ENCODE assay signal across 2 cellular contexts in the genomic region with DNA sequence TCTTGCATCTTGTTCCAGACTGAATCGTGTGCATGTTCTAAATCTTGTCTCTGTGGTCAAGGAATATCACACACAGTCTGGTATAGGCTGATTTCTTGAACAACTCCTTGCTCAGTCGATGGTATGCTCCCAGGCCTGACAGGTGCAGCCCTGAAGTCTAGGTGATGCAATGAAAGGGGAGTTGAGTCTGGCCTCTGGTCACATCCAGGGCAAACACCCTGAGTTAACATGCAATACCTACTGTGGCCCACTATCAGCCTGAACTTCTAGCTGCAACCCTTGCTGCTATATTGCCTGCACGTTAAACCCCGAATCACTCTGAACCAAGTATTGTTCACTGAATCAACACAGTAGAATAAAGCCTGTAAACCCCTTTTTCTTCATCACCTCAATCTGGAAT.
TF ChIP-seq lines count a peak whose summit lies in the region.

No MANE protein-coding gene starts in this region.

TF ChIP-seq in HepG2, 621 proteins besides CTCF, POLR2A, EP300 and RAD21:
- TF ChIP-seq, protein P1, sequence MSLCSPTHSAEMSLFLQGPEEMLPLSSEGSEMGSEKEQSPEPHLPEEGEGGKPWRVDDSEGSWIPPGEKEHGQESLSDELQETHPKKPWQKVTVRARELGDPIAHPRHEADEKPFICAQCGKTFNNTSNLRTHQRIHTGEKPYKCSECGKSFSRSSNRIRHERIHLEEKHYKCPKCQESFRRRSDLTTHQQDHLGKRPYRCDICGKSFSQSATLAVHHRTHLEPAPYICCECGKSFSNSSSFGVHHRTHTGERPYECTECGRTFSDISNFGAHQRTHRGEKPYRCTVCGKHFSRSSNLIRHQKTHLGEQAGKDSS (CRISPR knock-in tag; IDR thresholded peaks at IDR 0.05; ENCODE audit: borderline replicate concordance, low read depth) = no peak
- no peak for TF ChIP-seq HDAC1 (CRISPR knock-in tag; IDR thresholded peaks at IDR 0.05)
- TF ChIP-seq THAP11 (CRISPR knock-in tag; IDR thresholded peaks at IDR 0.05) = no peak
- TF ChIP-seq ZSCAN25 (CRISPR knock-in tag; IDR thresholded peaks at IDR 0.05) = no peak
- TF ChIP-seq, protein P2, sequence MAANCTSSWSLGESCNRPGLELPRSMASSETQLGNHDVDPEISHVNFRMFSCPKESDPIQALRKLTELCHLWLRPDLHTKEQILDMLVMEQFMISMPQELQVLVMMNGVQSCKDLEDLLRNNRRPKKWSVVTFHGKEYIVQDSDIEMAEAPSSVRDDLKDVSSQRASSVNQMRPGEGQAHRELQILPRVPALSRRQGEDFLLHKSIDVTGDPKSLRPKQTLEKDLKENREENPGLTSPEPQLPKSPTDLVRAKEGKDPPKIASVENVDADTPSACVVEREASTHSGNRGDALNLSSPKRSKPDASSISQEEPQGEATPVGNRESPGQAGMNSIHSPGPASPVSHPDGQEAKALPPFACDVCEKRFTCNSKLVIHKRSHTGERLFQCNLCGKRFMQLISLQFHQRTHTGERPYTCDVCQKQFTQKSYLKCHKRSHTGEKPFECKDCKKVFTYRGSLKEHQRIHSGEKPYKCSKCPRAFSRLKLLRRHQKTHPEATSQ (CRISPR knock-in tag; IDR thresholded peaks at IDR 0.05; ENCODE audit: borderline replicate concordance) = no peak
- TF ChIP-seq, protein P3, sequence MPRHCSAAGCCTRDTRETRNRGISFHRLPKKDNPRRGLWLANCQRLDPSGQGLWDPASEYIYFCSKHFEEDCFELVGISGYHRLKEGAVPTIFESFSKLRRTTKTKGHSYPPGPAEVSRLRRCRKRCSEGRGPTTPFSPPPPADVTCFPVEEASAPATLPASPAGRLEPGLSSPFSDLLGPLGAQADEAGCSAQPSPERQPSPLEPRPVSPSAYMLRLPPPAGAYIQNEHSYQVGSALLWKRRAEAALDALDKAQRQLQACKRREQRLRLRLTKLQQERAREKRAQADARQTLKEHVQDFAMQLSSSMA (CRISPR knock-in tag; IDR thresholded peaks at IDR 0.05) = no peak
- TF ChIP-seq, protein P4, sequence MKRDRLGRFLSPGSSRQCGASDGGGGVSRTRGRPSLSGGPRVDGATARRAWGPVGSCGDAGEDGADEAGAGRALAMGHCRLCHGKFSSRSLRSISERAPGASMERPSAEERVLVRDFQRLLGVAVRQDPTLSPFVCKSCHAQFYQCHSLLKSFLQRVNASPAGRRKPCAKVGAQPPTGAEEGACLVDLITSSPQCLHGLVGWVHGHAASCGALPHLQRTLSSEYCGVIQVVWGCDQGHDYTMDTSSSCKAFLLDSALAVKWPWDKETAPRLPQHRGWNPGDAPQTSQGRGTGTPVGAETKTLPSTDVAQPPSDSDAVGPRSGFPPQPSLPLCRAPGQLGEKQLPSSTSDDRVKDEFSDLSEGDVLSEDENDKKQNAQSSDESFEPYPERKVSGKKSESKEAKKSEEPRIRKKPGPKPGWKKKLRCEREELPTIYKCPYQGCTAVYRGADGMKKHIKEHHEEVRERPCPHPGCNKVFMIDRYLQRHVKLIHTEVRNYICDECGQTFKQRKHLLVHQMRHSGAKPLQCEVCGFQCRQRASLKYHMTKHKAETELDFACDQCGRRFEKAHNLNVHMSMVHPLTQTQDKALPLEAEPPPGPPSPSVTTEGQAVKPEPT (CRISPR knock-in tag; IDR thresholded peaks at IDR 0.05; ENCODE audit: low read depth) = no peak
- no peak for TF ChIP-seq GABPA (IDR thresholded peaks at IDR 0.05; ENCODE audit: low read depth, low read length)
- TF ChIP-seq GABPA (CRISPR knock-in tag; IDR thresholded peaks at IDR 0.05; ENCODE audit: low read depth) = no peak
- no peak for TF ChIP-seq ZKSCAN8 (CRISPR knock-in tag; IDR thresholded peaks at IDR 0.05; ENCODE audit: borderline replicate concordance)
- TF ChIP-seq, protein P5, sequence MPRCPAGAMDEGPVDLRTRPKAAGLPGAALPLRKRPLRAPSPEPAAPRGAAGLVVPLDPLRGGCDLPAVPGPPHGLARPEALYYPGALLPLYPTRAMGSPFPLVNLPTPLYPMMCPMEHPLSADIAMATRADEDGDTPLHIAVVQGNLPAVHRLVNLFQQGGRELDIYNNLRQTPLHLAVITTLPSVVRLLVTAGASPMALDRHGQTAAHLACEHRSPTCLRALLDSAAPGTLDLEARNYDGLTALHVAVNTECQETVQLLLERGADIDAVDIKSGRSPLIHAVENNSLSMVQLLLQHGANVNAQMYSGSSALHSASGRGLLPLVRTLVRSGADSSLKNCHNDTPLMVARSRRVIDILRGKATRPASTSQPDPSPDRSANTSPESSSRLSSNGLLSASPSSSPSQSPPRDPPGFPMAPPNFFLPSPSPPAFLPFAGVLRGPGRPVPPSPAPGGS (CRISPR knock-in tag; IDR thresholded peaks at IDR 0.05) = no peak
- no peak for TF ChIP-seq ZNF775 (CRISPR knock-in tag; IDR thresholded peaks at IDR 0.05; ENCODE audit: borderline replicate concordance)
- no peak for TF ChIP-seq ZFP37 (CRISPR knock-in tag; IDR thresholded peaks at IDR 0.05; ENCODE audit: borderline replicate concordance)
- TF ChIP-seq DMAP1 (CRISPR knock-in tag; IDR thresholded peaks at IDR 0.05) = no peak
- no peak for TF ChIP-seq FOXC1 (CRISPR knock-in tag; IDR thresholded peaks at IDR 0.05; ENCODE audit: borderline replicate concordance)
- no peak for TF ChIP-seq FOXA3 (CRISPR knock-in tag; IDR thresholded peaks at IDR 0.05)
- TF ChIP-seq, protein P6, sequence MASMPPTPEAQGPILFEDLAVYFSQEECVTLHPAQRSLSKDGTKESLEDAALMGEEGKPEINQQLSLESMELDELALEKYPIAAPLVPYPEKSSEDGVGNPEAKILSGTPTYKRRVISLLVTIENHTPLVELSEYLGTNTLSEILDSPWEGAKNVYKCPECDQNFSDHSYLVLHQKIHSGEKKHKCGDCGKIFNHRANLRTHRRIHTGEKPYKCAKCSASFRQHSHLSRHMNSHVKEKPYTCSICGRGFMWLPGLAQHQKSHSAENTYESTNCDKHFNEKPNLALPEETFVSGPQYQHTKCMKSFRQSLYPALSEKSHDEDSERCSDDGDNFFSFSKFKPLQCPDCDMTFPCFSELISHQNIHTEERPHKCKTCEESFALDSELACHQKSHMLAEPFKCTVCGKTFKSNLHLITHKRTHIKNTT (CRISPR knock-in tag; IDR thresholded peaks at IDR 0.05) = no peak

TF ChIP-seq in WTC11, 78 proteins besides CTCF, POLR2A, EP300 and RAD21 (continued from another document):
- no peak for TF ChIP-seq ZNF219 (CRISPR knock-in tag; IDR thresholded peaks at IDR 0.05; ENCODE audit: borderline replicate concordance)
- TF ChIP-seq, protein P7, sequence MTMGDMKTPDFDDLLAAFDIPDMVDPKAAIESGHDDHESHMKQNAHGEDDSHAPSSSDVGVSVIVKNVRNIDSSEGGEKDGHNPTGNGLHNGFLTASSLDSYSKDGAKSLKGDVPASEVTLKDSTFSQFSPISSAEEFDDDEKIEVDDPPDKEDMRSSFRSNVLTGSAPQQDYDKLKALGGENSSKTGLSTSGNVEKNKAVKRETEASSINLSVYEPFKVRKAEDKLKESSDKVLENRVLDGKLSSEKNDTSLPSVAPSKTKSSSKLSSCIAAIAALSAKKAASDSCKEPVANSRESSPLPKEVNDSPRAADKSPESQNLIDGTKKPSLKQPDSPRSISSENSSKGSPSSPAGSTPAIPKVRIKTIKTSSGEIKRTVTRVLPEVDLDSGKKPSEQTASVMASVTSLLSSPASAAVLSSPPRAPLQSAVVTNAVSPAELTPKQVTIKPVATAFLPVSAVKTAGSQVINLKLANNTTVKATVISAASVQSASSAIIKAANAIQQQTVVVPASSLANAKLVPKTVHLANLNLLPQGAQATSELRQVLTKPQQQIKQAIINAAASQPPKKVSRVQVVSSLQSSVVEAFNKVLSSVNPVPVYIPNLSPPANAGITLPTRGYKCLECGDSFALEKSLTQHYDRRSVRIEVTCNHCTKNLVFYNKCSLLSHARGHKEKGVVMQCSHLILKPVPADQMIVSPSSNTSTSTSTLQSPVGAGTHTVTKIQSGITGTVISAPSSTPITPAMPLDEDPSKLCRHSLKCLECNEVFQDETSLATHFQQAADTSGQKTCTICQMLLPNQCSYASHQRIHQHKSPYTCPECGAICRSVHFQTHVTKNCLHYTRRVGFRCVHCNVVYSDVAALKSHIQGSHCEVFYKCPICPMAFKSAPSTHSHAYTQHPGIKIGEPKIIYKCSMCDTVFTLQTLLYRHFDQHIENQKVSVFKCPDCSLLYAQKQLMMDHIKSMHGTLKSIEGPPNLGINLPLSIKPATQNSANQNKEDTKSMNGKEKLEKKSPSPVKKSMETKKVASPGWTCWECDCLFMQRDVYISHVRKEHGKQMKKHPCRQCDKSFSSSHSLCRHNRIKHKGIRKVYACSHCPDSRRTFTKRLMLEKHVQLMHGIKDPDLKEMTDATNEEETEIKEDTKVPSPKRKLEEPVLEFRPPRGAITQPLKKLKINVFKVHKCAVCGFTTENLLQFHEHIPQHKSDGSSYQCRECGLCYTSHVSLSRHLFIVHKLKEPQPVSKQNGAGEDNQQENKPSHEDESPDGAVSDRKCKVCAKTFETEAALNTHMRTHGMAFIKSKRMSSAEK (CRISPR knock-in tag; IDR thresholded peaks at IDR 0.05; ENCODE audit: borderline replicate concordance) = no peak
- TF ChIP-seq ZNF138 (CRISPR knock-in tag; conservative IDR thresholded peaks at IDR 0.05) = no peak
- TF ChIP-seq, protein P8, sequence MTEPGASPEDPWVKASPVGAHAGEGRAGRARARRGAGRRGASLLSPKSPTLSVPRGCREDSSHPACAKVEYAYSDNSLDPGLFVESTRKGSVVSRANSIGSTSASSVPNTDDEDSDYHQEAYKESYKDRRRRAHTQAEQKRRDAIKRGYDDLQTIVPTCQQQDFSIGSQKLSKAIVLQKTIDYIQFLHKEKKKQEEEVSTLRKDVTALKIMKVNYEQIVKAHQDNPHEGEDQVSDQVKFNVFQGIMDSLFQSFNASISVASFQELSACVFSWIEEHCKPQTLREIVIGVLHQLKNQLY (CRISPR knock-in tag; IDR thresholded peaks at IDR 0.05) = no peak
- TF ChIP-seq TEAD4 (CRISPR knock-in tag; IDR thresholded peaks at IDR 0.05) = no peak
